ENCODE assay signal across 7 cellular contexts in the genomic region with DNA sequence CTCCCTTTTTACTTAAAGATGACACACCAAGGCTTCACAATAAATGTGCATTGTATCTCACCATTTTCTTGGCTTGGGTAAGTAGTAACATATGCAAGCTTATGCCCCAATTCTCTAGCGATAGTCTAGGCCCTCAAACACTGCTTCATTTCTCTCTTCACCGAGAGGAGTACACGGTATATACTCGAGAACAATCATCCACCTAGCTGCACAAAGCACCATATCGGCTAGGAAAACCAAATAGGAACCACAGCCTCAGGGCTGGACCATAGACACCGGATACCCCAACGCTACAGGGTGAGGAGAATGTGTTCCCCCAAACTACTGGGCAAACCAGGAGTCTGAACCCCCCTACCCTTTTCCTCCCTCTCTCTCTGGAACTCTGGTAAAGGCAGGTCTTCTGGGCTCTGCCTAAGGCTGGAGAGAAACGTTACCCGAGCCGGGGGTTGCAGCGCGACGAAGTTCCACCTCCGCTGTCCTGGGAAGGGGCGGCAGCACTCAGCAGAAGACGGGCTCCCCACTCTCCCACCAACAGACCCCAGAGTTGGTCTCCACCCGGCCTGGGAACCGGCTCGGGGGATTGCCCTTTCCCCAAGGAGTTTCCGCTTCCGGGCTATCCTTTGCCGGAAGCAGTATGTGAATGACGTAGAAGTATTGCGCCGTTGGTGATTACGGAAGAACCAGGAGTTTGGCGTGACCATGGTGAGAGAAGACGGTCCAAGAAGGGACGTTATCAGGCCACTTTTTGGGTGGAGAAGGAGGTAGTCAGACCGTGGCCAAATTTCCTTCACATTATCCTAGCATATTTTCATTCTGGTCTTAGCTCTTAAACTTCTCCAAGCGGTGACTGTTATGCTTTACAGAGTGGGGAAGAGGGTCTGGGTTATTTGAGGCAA. TPM values are rescaled to one million over a fixed set of nuclear protein-coding genes. Genes with fewer than 3 reads are reported as not detected.
DNase-seq lines count a peak whose midpoint lies in the region; ATAC-seq, FAIRE-seq and TF ChIP-seq lines count a peak whose summit lies in the region.

AREL1 (minus strand) TSS at position 582 of the 896 bp plus-strand sequence. CDS start 27,465 bp downstream, outside the sequence.
A gene with protein sequence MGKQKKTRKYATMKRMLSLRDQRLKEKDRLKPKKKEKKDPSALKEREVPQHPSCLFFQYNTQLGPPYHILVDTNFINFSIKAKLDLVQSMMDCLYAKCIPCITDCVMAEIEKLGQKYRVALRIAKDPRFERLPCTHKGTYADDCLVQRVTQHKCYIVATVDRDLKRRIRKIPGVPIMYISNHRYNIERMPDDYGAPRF (plus strand): TSS at position 646 of the 896 bp plus-strand sequence. CDS start 54 bp downstream, at position 700.

- peak; percentile 17 for TF ChIP-seq CTCF in chondrocyte (IDR thresholded peaks at IDR 0.05)

- peak within 1 kb of the TSS; percentile 98 for H3K4me3 Mint-ChIP-seq in chondrocyte (ENCODE audit: unreplicated experiment)

- intact Hi-C loops in left colon (cut with DNase I, micrococcal nuclease): no loop called here

- H3K27me3 Mint-ChIP-seq in chondrocyte (ENCODE audit: low read depth): no peaks in the 10 kb centered on the region

- peak within 1 kb of the TSS; percentile 98 for H3K27ac Mint-ChIP-seq in chondrocyte (ENCODE audit: unreplicated experiment)

- ATAC-seq in GM18909 (IDR thresholded peaks at IDR 0.05; ENCODE audit: poor library complexity, unreplicated experiment): peak; percentile 90
- ATAC-seq in HG03159 (IDR thresholded peaks at IDR 0.05; ENCODE audit: unreplicated experiment): peak; percentile 95
- ATAC-seq in left colon: peak; percentile 100

- DNase-seq in chondrocyte (ENCODE audit: low spot score) (no peak), left colon (peak; percentile 77 to 82), SIG-M5 (lab: John Stamatoyannopoulos, UW) (no peak)
- peak; percentile 72 for DNase-seq in stimulated activated CD4-positive, alpha-beta T cell treated with anti-CD3 and anti-CD28 coated beads, Interleukin-2, amount 100 ng/mL, for 4 hours (ENCODE audit: low read depth)

- H3K9me3 Mint-ChIP-seq in chondrocyte (ENCODE audit: low read depth): no peaks in the 10 kb centered on the region

- H3K36me3 Mint-ChIP-seq in chondrocyte (ENCODE audit: low read depth): peaks cover 6% of the 10 kb centered on the region

- H3K4me1 Mint-ChIP-seq in chondrocyte (ENCODE audit: low read depth): peaks cover 44% of the 10 kb centered on the region

- peak; percentile 68 for FAIRE-seq in TTC549 (lab: Jason Lieb, UNC)

RNA-seq across cellular contexts. Expression of gene AREL1, which starts in this region (rescaled TPM):
- total RNA-seq in chondrocyte (34.7 to 50.2 TPM (median 35.9 TPM) in 3 replicates), left colon (10 to 100 TPM; 49.6 to 50.5 TPM)

RNA-seq across cellular contexts. Expression of the second gene that starts in this region (rescaled TPM):
- total RNA-seq in chondrocyte (51.7 to 67.7 TPM (median 52.9 TPM) in 3 replicates), left colon (10 to 100 TPM; 32.9 to 34.3 TPM)

Comparison
In these comparisons a context has a peak if more than half of its experiments do, and no peak if none do; other contexts are left out.
1. DNase-seq: peak in left colon (2 of 2) and stimulated activated CD4-positive, alpha-beta T cell treated with anti-CD3 and anti-CD28 coated beads, Interleukin-2, amount 100 ng/mL, for 4 hours (single experiment); none in chondrocyte (single experiment) and SIG-M5 (single experiment).
2. Peak in every context shown above with its lines, with median percentiles within 50 percentile points of each other: ATAC-seq.